Comparison of ENCODE assay signal across 17 cellular contexts in genomic region chr3:193951859-193952258, GRCh38.
"Had no signal": no experiment of that assay in that cellular context is flagged by ENCODE, and none has a peak within 500 bp of the region (broad histone marks: within the 10 kb centered on the region; RNA-seq: fewer than 3 reads in every experiment).

No MANE protein-coding gene starts in this region.

- H3K27ac Mint-ChIP-seq: activated CD4-positive, alpha-beta memory T cell treated with anti-CD3 and anti-CD28 coated beads, Interleukin-2, amount 10 ng/mL, durations not matched to agents 7 days and 5 days; activated CD8-positive, alpha-beta memory T cell treated with anti-CD3 and anti-CD28 coated beads, Interleukin-2, amount 10 ng/mL, durations not matched to agents 7 days and 5 days; activated naive CD8-positive, alpha-beta T cell; stimulated activated naive B cell treated with anti-CD40 and anti-IgM and Interleukin-4, amounts not matched to agents 10 μg/mL and 1 μg/mL and 100 μg/mL, for 72 hours had no signal

- H3K4me3 ChIP-seq: body of pancreas, coronary artery had no signal

- H3K4me1 ChIP-seq: body of pancreas had no signal

- H3K27ac ChIP-seq: body of pancreas, coronary artery, VCaP had no signal

- ATAC-seq: activated CD8-positive, alpha-beta memory T cell treated with anti-CD3 and anti-CD28 coated beads, Interleukin-2, amount 10 ng/mL, durations not matched to agents 7 days and 5 days; body of pancreas; stimulated activated naive B cell treated with anti-CD40 and anti-IgM and Interleukin-4, amounts not matched to agents 10 μg/mL and 1 μg/mL and 100 μg/mL, for 72 hours had no signal

- H3K9me3 ChIP-seq: body of pancreas had no signal

- DNase-seq: activated CD4-positive, alpha-beta memory T cell treated with anti-CD3 and anti-CD28 coated beads, Interleukin-2, amount 10 ng/mL, durations not matched to agents 7 days and 5 days; activated CD4-positive, alpha-beta T cell treated with anti-CD3 and anti-CD28 coated beads for 1 hour; activated CD8-positive, alpha-beta memory T cell treated with anti-CD3 and anti-CD28 coated beads, Interleukin-2, amount 10 ng/mL, durations not matched to agents 7 days and 5 days; body of pancreas; central memory CD4-positive, alpha-beta T cell; hippocampal formation; occipital lobe; posterior cingulate gyrus; retina; stimulated activated naive B cell treated with anti-CD40 and anti-IgM and Interleukin-4, amounts not matched to agents 10 μg/mL and 1 μg/mL and 100 μg/mL, for 72 hours; SW 1271; T-helper 2 cell had no signal

- H3K4me3 Mint-ChIP-seq: activated CD4-positive, alpha-beta memory T cell treated with anti-CD3 and anti-CD28 coated beads, Interleukin-2, amount 10 ng/mL, durations not matched to agents 7 days and 5 days; activated CD8-positive, alpha-beta memory T cell treated with anti-CD3 and anti-CD28 coated beads, Interleukin-2, amount 10 ng/mL, durations not matched to agents 7 days and 5 days; activated naive CD8-positive, alpha-beta T cell; stimulated activated naive B cell treated with anti-CD40 and anti-IgM and Interleukin-4, amounts not matched to agents 10 μg/mL and 1 μg/mL and 100 μg/mL, for 72 hours had no signal

- FAIRE-seq: endometrium, islet of Langerhans had no signal

- H3K4me1 Mint-ChIP-seq: activated CD4-positive, alpha-beta memory T cell treated with anti-CD3 and anti-CD28 coated beads, Interleukin-2, amount 10 ng/mL, durations not matched to agents 7 days and 5 days; activated CD8-positive, alpha-beta memory T cell treated with anti-CD3 and anti-CD28 coated beads, Interleukin-2, amount 10 ng/mL, durations not matched to agents 7 days and 5 days had no signal

- H3K27me3 ChIP-seq: body of pancreas had no signal
